Comparison of ENCODE assay signal across 8 cellular contexts in genomic region chr6:143536866-143537691, GRCh38. TPM values are rescaled to one million over a fixed set of nuclear protein-coding genes. Genes with fewer than 3 reads are reported as not detected.
DNase-seq lines count a peak whose midpoint lies in the region; ATAC-seq and TF ChIP-seq lines count a peak whose summit lies in the region.

No MANE protein-coding gene starts in this region.

- TF ChIP-seq CTCF in GM13977 (IDR thresholded peaks at IDR 0.05; ENCODE audit: extremely low read depth, insufficient read depth, missing control alignments): peak; percentile 57
- peak; percentile 63 for TF ChIP-seq CTCF in choroid plexus epithelial cell (conservative IDR thresholded peaks at IDR 0.05; ENCODE audit: low read depth, low read length)

- peak; percentile 70 for ATAC-seq in HG02642 (IDR thresholded peaks at IDR 0.05; ENCODE audit: poor library complexity, unreplicated experiment)
- peak; percentile 85 for ATAC-seq in left colon

- DNase-seq in GM13977 (ENCODE audit: low spot score) (peak; percentile 57), NCI-H146 (lab: John Stamatoyannopoulos, UW) (peak; percentile 89), choroid plexus epithelial cell (ENCODE audit: low read depth) (peak; percentile 49), left colon (peak; percentile 63 to 84), NCI-H774 (lab: John Stamatoyannopoulos, UW) (no peak)
- DNase-seq in activated CD4-positive, alpha-beta T cell treated with anti-CD3 and anti-CD28 coated beads for 1 hour: peak; percentile 46
- peak; percentile 39 for DNase-seq in stimulated activated CD4-positive, alpha-beta T cell treated with anti-CD3 and anti-CD28 coated beads, Interleukin-2, amount 100 ng/mL, for 4 hours (ENCODE audit: low read depth)

- H3K4me3 ChIP-seq in choroid plexus epithelial cell (ENCODE audit: low read depth, low read length): peak overlapping the region; percentile 57

- in situ Hi-C loops in GM13977 (cut with MboI; ENCODE audit: low pct_unique_long_range_greater_than_20kb, low sequenced_read_pairs, unreplicated experiment): no loop called here

- intact Hi-C loops in left colon (cut with DNase I, micrococcal nuclease): no loop called here

RNA-seq across cellular contexts. Expression of gene FUCA2, which starts 25.6 kb away (rescaled TPM):
- 10 to 100 TPM; 68.4 to 83.1 TPM for total RNA-seq in left colon
